9 cellular contexts compared by ENCODE assay signal in genomic region chr18:64409511-64409910, GRCh38.
A peak's percentile ranks its signal among the peaks of the same experiment; 100 is the strongest.
DNase-seq lines count a peak whose midpoint lies in the region; ATAC-seq and TF ChIP-seq lines count a peak whose summit lies in the region.
"Had no signal": no experiment of that assay in that cellular context is flagged by ENCODE, and none has a peak within 500 bp of the region (broad histone marks: within the 10 kb centered on the region; RNA-seq: fewer than 3 reads in every experiment).

No MANE protein-coding gene starts in this region.

- no peak overlapping the region for H2AFZ ChIP-seq in MM.1S (ENCODE audit: low read length)

- no peak for TF ChIP-seq CTCF in cardiac muscle cell (IDR thresholded peaks at IDR 0.05; ENCODE audit: low read depth, low read length)
- peak; percentile 46 for TF ChIP-seq CTCF in MM.1S (IDR thresholded peaks at IDR 0.05; ENCODE audit: low read length)
- no peak for TF ChIP-seq CTCF in cardiac fibroblast (IDR thresholded peaks at IDR 0.05; ENCODE audit: low read depth, low read length)
- TF ChIP-seq CTCF in CD8-positive, alpha-beta T cell (IDR thresholded peaks at IDR 0.05) = no peak
- no peak for TF ChIP-seq CTCF in omental fat pad (IDR thresholded peaks at IDR 0.05)

- no peaks in the 10 kb centered on the region for H3K36me3 Mint-ChIP-seq in stimulated activated naive B cell treated with anti-CD40 and anti-IgM and Interleukin-4, amounts not matched to agents 10 μg/mL and 1 μg/mL and 100 μg/mL, for 72 hours
- H3K36me3 Mint-ChIP-seq in CD8-positive, alpha-beta T cell = no peaks in the 10 kb centered on the region

- no peaks in the 10 kb centered on the region for H3K9me3 Mint-ChIP-seq in stimulated activated naive B cell treated with anti-CD40 and anti-IgM and Interleukin-4, amounts not matched to agents 10 μg/mL and 1 μg/mL and 100 μg/mL, for 72 hours
- H3K9me3 Mint-ChIP-seq in CD8-positive, alpha-beta T cell = no peaks in the 10 kb centered on the region

- no peaks in the 10 kb centered on the region for H3K79me2 ChIP-seq in MM.1S (ENCODE audit: low read length)

- no peak overlapping the region for H3K4me2 ChIP-seq in MM.1S (ENCODE audit: low read depth, low read length)

- H3K4me1 ChIP-seq in cardiac muscle cell (ENCODE audit: low read depth) (peaks cover 8% of the 10 kb centered on the region), MM.1S (ENCODE audit: low read length) (peaks cover 16% of the 10 kb centered on the region)
- no peaks in the 10 kb centered on the region for H3K4me1 ChIP-seq in CD8-positive, alpha-beta T cell (ENCODE audit: insufficient read depth, low read length)

- no peak overlapping the region for H3K4me3 ChIP-seq in cardiac muscle cell
- no peak overlapping the region for H3K4me3 ChIP-seq in MM.1S (ENCODE audit: low read length)
- H3K4me3 ChIP-seq in cardiac fibroblast (replicated peaks in 1 of 2; ENCODE audit: low read depth in 2 of 2, low read length in 2 of 2) = no peak overlapping the region
- no peak overlapping the region for H3K4me3 ChIP-seq in CD8-positive, alpha-beta T cell (ENCODE audit: low read depth, low read length)

- ATAC-seq in Right ventricle myocardium superior (ENCODE audit: poor library complexity) = no peak
- ATAC-seq in stimulated activated naive B cell treated with anti-CD40 and anti-IgM and Interleukin-4, amounts not matched to agents 10 μg/mL and 1 μg/mL and 100 μg/mL, for 72 hours (replicated peaks) = peak; percentile 38 to 48
- no peak for ATAC-seq in CD8-positive, alpha-beta T cell
- ATAC-seq in omental fat pad (ENCODE audit: low FRiP score) = no peak

- DNase-seq in cardiac muscle cell (ENCODE audit: low read depth in 1 of 2, low spot score in 1 of 2) (peak; percentile 1 to 56), Right ventricle myocardium superior (no peak), MM.1S (peak; percentile 51), cardiac fibroblast (ENCODE audit: low read depth in 2 of 2) (peak; percentile 0 to 14), NCI-H446 treated with DMSO at 0.1 percent for 48 hours (lab: John Stamatoyannopoulos, UW) (no peak), omental fat pad (ENCODE audit: low spot score) (no peak)
- DNase-seq in stimulated activated naive B cell treated with anti-CD40 and anti-IgM and Interleukin-4, amounts not matched to agents 10 μg/mL and 1 μg/mL and 100 μg/mL, for 72 hours = no peak
- DNase-seq in CD8-positive, alpha-beta T cell = no peak
- DNase-seq: DMS79 treated with DMSO at 0.1 percent for 48 hours had no signal

- peaks cover 2% of the 10 kb centered on the region in 2 donors for H3K4me1 Mint-ChIP-seq in stimulated activated naive B cell treated with anti-CD40 and anti-IgM and Interleukin-4, amounts not matched to agents 10 μg/mL and 1 μg/mL and 100 μg/mL, for 72 hours
- no peaks in the 10 kb centered on the region for H3K4me1 Mint-ChIP-seq in CD8-positive, alpha-beta T cell (ENCODE audit: low read depth)

- POLR2A ChIA-PET in CD8-positive, alpha-beta T cell (lab: Charles Lee) = no interaction called here

- no peak overlapping the region for H3K9ac ChIP-seq in MM.1S (ENCODE audit: low read length)

- intact Hi-C loops in Right ventricle myocardium superior (cut with DNase I) = no loop called here
- intact Hi-C loops in CD8-positive, alpha-beta T cell (cut with DNase I, micrococcal nuclease) = no loop called here

- no peak overlapping the region for H3K27ac ChIP-seq in cardiac muscle cell
- H3K27ac ChIP-seq in MM.1S (ENCODE audit: low read length) = no peak overlapping the region
- no peak overlapping the region for H3K27ac ChIP-seq in CD8-positive, alpha-beta T cell (ENCODE audit: low read depth, low read length)

- no peaks in the 10 kb centered on the region for H3K27me3 Mint-ChIP-seq in stimulated activated naive B cell treated with anti-CD40 and anti-IgM and Interleukin-4, amounts not matched to agents 10 μg/mL and 1 μg/mL and 100 μg/mL, for 72 hours
- no peaks in the 10 kb centered on the region for H3K27me3 Mint-ChIP-seq in CD8-positive, alpha-beta T cell (ENCODE audit: low read depth)

- no peaks in the 10 kb centered on the region for H3F3A ChIP-seq in MM.1S (ENCODE audit: insufficient read depth, low read length)

- no peaks in the 10 kb centered on the region for H4K20me1 ChIP-seq in MM.1S (ENCODE audit: insufficient read depth, low read length)

- H3K4me3 Mint-ChIP-seq in stimulated activated naive B cell treated with anti-CD40 and anti-IgM and Interleukin-4, amounts not matched to agents 10 μg/mL and 1 μg/mL and 100 μg/mL, for 72 hours = no peak overlapping the region
- H3K4me3 Mint-ChIP-seq in CD8-positive, alpha-beta T cell = no peak overlapping the region

- no peak overlapping the region for H3K27ac Mint-ChIP-seq in stimulated activated naive B cell treated with anti-CD40 and anti-IgM and Interleukin-4, amounts not matched to agents 10 μg/mL and 1 μg/mL and 100 μg/mL, for 72 hours
- H3K27ac Mint-ChIP-seq in CD8-positive, alpha-beta T cell = no peak overlapping the region

- H3K36me3 ChIP-seq in cardiac muscle cell = no peaks in the 10 kb centered on the region
- no peaks in the 10 kb centered on the region for H3K36me3 ChIP-seq in MM.1S (replicated peaks; ENCODE audit: insufficient read depth, low read length)
- H3K36me3 ChIP-seq in CD8-positive, alpha-beta T cell (ENCODE audit: insufficient read depth, low read length) = no peaks in the 10 kb centered on the region

- H3K9me3 ChIP-seq in cardiac muscle cell (ENCODE audit: low read depth) = no peaks in the 10 kb centered on the region
- no peaks in the 10 kb centered on the region for H3K9me3 ChIP-seq in MM.1S (replicated peaks; ENCODE audit: insufficient read depth, low read length)
- H3K9me3 ChIP-seq in CD8-positive, alpha-beta T cell (ENCODE audit: low read length) = no peaks in the 10 kb centered on the region

- H3K27me3 ChIP-seq in cardiac muscle cell (no peaks in the 10 kb centered on the region), MM.1S (replicated peaks; ENCODE audit: insufficient read depth, low read length) (no peaks in the 10 kb centered on the region)
- no peaks in the 10 kb centered on the region for H3K27me3 ChIP-seq in CD8-positive, alpha-beta T cell (ENCODE audit: insufficient read depth, low read length)

- no peaks in the 10 kb centered on the region for H3K9me2 ChIP-seq in MM.1S (replicated peaks; ENCODE audit: insufficient read depth, low read length)

- CTCF ChIA-PET in CD8-positive, alpha-beta T cell (lab: Charles Lee) = interaction anchor here (0.9 kb wide), 1 partner anchor 9 kb away, joined by 3 read pairs; no protein-coding TSS in a partner anchor

Comparison
In these comparisons a context has a peak if more than half of its experiments do, and no peak if none do; other contexts are left out.
1. DNase-seq: peak in cardiac muscle cell (2 of 2), MM.1S (single experiment) and cardiac fibroblast (2 of 2); none in Right ventricle myocardium superior (single experiment), stimulated activated naive B cell treated with anti-CD40 and anti-IgM and Interleukin-4, amounts not matched to agents 10 μg/mL and 1 μg/mL and 100 μg/mL, for 72 hours (single experiment), NCI-H446 treated with DMSO at 0.1 percent for 48 hours (single experiment), CD8-positive, alpha-beta T cell (0 of 7) and omental fat pad (single experiment).
2. ATAC-seq: peak in stimulated activated naive B cell treated with anti-CD40 and anti-IgM and Interleukin-4, amounts not matched to agents 10 μg/mL and 1 μg/mL and 100 μg/mL, for 72 hours (2 of 2); none in Right ventricle myocardium superior (single experiment), CD8-positive, alpha-beta T cell (single experiment) and omental fat pad (single experiment).